Comparison of ENCODE assay signal across 9 cellular contexts in genomic region chr18:45014047-45014501, GRCh38.
DNase-seq lines count a peak whose midpoint lies in the region; ATAC-seq, FAIRE-seq and TF ChIP-seq lines count a peak whose summit lies in the region.
"Had no signal": no experiment of that assay in that cellular context is flagged by ENCODE, and none has a peak within 500 bp of the region (broad histone marks: within the 10 kb centered on the region; RNA-seq: fewer than 3 reads in every experiment).

No MANE protein-coding gene starts in this region.

- no peak overlapping the region for H4K8ac ChIP-seq in mesendoderm (ENCODE audit: low read depth, low read length)

- no peaks in the 10 kb centered on the region for H3K79me2 ChIP-seq in mesendoderm (ENCODE audit: control insufficient read depth, insufficient read depth, low read length)

- H2BK5ac ChIP-seq in mesendoderm (ENCODE audit: low read length), result no peak overlapping the region

- CTCF ChIA-PET in A549 (lab: Yijun Ruan, JAX), result no interaction called here

- no peak for TF ChIP-seq POLR2A in A549 (IDR thresholded peaks at IDR 0.05; ENCODE audit: low read length)

- no peaks in the 10 kb centered on the region for H3K36me3 ChIP-seq in mesendoderm (ENCODE audit: control insufficient read depth, insufficient read depth, low read length)

- peak; percentile 22 to 42; a peak in 1 of 5 replicates for TF ChIP-seq RAD21 in A549 (conservative IDR thresholded peaks at IDR 0.05 in 1 of 2, IDR thresholded peaks at IDR 0.05 in 1 of 2)

- H3K27me3 ChIP-seq in mesendoderm (ENCODE audit: insufficient read depth, low read length, poor library complexity), result no peaks in the 10 kb centered on the region

- H2BK120ac ChIP-seq in mesendoderm (ENCODE audit: low read depth, low read length), result no peak overlapping the region

- no peak overlapping the region for H3K56ac ChIP-seq in mesendoderm (ENCODE audit: low read length)

- H3K27ac ChIP-seq in A549, result no peak overlapping the region
- H3K27ac ChIP-seq in mesendoderm (ENCODE audit: low read depth, low read length), result no peak overlapping the region

- POLR2A ChIA-PET in A549 (lab: Yijun Ruan, JAX), result no interaction called here

- H3K4me1 ChIP-seq in A549, result peaks cover 21% of the 10 kb centered on the region
- H3K4me1 ChIP-seq in mesendoderm (ENCODE audit: control insufficient read depth, low read depth, low read length), result peaks cover 4% of the 10 kb centered on the region

- no peak overlapping the region for H3K4me3 ChIP-seq in A549
- no peak overlapping the region for H3K4me3 ChIP-seq in choroid plexus epithelial cell (ENCODE audit: low read depth, low read length)
- H3K4me3 ChIP-seq in mesendoderm (ENCODE audit: low read length), result no peak overlapping the region

- no peak overlapping the region for H2AK5ac ChIP-seq in mesendoderm (ENCODE audit: low read length)

- no peak overlapping the region for H3K4ac ChIP-seq in mesendoderm (ENCODE audit: low read depth, low read length)

- H3K9me3 ChIP-seq in A549, result no peaks in the 10 kb centered on the region

- TF ChIP-seq EP300 in A549 (IDR thresholded peaks at IDR 0.05), result no peak

- FAIRE-seq in A549 (lab: Jason Lieb, UNC), result no peak
- FAIRE-seq: TTC549 had no signal

- TF ChIP-seq CTCF in A549 (IDR thresholded peaks at IDR 0.05) (peak; percentile 17; the same call in 2 of the 3 replicates), LNCAP (IDR thresholded peaks at IDR 0.05) (peak; percentile 18; the same call in 1 of the 2 replicates), choroid plexus epithelial cell (conservative IDR thresholded peaks at IDR 0.05; ENCODE audit: low read depth, low read length) (peak; percentile 51)

- peak overlapping the region; percentile 7 for H3K23ac ChIP-seq in mesendoderm (ENCODE audit: low read length)

- no peak overlapping the region for H4K5ac ChIP-seq in mesendoderm (ENCODE audit: low read length)

- peak; percentile 83 to 90 for ATAC-seq in A549
- no peak for ATAC-seq in HG02798 (IDR thresholded peaks at IDR 0.05; ENCODE audit: poor library complexity, unreplicated experiment)
- ATAC-seq in stimulated activated naive CD8-positive, alpha-beta T cell treated with anti-CD3 and anti-CD28 coated beads, Interleukin-15, Interleukin-2, amounts not matched to agents 100 U/mL and 50 U/mL, for 24 hours, result no peak

- peak overlapping the region; percentile 21; the same call in 1 of the 3 replicates for H3K4me2 ChIP-seq in A549
- H3K4me2 ChIP-seq in mesendoderm (ENCODE audit: low read length), result no peak overlapping the region

- H2BK15ac ChIP-seq in mesendoderm (replicated peaks; ENCODE audit: low read depth), result no peak overlapping the region

- no peak overlapping the region for H3K18ac ChIP-seq in mesendoderm (ENCODE audit: low read length)

- DNase-seq in A549 (ENCODE audit: low read depth in 1 of 2, low spot score in 1 of 2), result peak; percentile 33 to 61
- peak; percentile 85 for DNase-seq in choroid plexus epithelial cell (ENCODE audit: low read depth)
- peak; percentile 91 for DNase-seq in mesendoderm
- DNase-seq in stimulated activated naive CD8-positive, alpha-beta T cell treated with anti-CD3 and anti-CD28 coated beads, Interleukin-15, Interleukin-2, amounts not matched to agents 100 U/mL and 50 U/mL, for 24 hours, result no peak
- no peak for DNase-seq in globus pallidus (ENCODE audit: low spot score)
- no peak for DNase-seq in NCI-H187 (lab: John Stamatoyannopoulos, UW)

- no peaks in the 10 kb centered on the region for H3K79me1 ChIP-seq in mesendoderm (ENCODE audit: low read length)

- H3K9ac ChIP-seq in mesendoderm (ENCODE audit: low read length), result no peak overlapping the region

- WGBS in A549 (ENCODE audit: missing lambda C conversion rate), result 55% methylated on average over 2 of the region's 2 CpGs
- no CpG with 5 or more reads among the region's 2 CpGs for WGBS in mesendoderm (ENCODE audit: extremely low coverage, insufficient coverage, low lambda C conversion rate)

TF ChIP-seq in A549, 52 proteins besides CTCF, POLR2A, EP300 and RAD21:
- TF ChIP-seq ZFP36 (IDR thresholded peaks at IDR 0.05; ENCODE audit: borderline replicate concordance, partially characterized antibody), result no peak
- no peak for TF ChIP-seq GATA3 (IDR thresholded peaks at IDR 0.05; ENCODE audit: borderline replicate concordance)
- TF ChIP-seq RFX5 (IDR thresholded peaks at IDR 0.05), result no peak
- TF ChIP-seq ESRRA (IDR thresholded peaks at IDR 0.05; ENCODE audit: borderline replicate concordance, low read length), result no peak
- no peak for TF ChIP-seq MAZ (IDR thresholded peaks at IDR 0.05; ENCODE audit: borderline replicate concordance, low read depth, low read length)
- TF ChIP-seq ZSCAN20 (CRISPR knock-in tag; IDR thresholded peaks at IDR 0.05), result no peak
- TF ChIP-seq, protein P1, sequence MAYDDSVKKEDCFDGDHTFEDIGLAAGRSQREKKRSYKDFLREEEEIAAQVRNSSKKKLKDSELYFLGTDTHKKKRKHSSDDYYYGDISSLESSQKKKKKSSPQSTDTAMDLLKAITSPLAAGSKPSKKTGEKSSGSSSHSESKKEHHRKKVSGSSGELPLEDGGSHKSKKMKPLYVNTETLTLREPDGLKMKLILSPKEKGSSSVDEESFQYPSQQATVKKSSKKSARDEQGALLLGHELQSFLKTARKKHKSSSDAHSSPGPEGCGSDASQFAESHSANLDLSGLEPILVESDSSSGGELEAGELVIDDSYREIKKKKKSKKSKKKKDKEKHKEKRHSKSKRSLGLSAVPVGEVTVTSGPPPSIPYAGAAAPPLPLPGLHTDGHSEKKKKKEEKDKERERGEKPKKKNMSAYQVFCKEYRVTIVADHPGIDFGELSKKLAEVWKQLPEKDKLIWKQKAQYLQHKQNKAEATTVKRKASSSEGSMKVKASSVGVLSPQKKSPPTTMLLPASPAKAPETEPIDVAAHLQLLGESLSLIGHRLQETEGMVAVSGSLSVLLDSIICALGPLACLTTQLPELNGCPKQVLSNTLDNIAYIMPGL (CRISPR knock-in tag; IDR thresholded peaks at IDR 0.05; ENCODE audit: borderline replicate concordance), result no peak
- TF ChIP-seq RNF2 (IDR thresholded peaks at IDR 0.05; ENCODE audit: borderline replicate concordance, low read depth), result no peak
- TF ChIP-seq JUNB (IDR thresholded peaks at IDR 0.05), result no peak
- TF ChIP-seq, protein P2, sequence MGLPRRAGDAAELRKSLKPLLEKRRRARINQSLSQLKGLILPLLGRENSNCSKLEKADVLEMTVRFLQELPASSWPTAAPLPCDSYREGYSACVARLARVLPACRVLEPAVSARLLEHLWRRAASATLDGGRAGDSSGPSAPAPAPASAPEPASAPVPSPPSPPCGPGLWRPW (IDR thresholded peaks at IDR 0.05), result no peak
- TF ChIP-seq PBX3 (IDR thresholded peaks at IDR 0.05), result no peak
- TF ChIP-seq, protein P3, sequence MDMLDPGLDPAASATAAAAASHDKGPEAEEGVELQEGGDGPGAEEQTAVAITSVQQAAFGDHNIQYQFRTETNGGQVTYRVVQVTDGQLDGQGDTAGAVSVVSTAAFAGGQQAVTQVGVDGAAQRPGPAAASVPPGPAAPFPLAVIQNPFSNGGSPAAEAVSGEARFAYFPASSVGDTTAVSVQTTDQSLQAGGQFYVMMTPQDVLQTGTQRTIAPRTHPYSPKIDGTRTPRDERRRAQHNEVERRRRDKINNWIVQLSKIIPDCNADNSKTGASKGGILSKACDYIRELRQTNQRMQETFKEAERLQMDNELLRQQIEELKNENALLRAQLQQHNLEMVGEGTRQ (IDR thresholded peaks at IDR 0.05), result no peak

Comparison
In these comparisons a context has a peak if more than half of its experiments do, and no peak if none do; other contexts are left out.
1. ATAC-seq: peak in A549 (2 of 2); none in HG02798 (single experiment) and stimulated activated naive CD8-positive, alpha-beta T cell treated with anti-CD3 and anti-CD28 coated beads, Interleukin-15, Interleukin-2, amounts not matched to agents 100 U/mL and 50 U/mL, for 24 hours (single experiment).
2. DNase-seq: peak in A549 (2 of 2), choroid plexus epithelial cell (single experiment) and mesendoderm (single experiment); none in stimulated activated naive CD8-positive, alpha-beta T cell treated with anti-CD3 and anti-CD28 coated beads, Interleukin-15, Interleukin-2, amounts not matched to agents 100 U/mL and 50 U/mL, for 24 hours (single experiment), globus pallidus (single experiment) and NCI-H187 (0 of 2).
3. Peak in every context shown above with its lines, with median percentiles within 50 percentile points of each other: CTCF ChIP-seq.